ENCODE assay signal across 1 cellular context in genomic region chr1:197902454-197903195, GRCh38.
A peak's percentile ranks its signal among the peaks of the same experiment; 100 is the strongest.
TF ChIP-seq lines count a peak whose summit lies in the region.

TSS of gene C1orf53 (plus strand) at chr1:197902630. CDS start at chr1:197902650, 20 bp downstream.

TF ChIP-seq in HEK293, 187 proteins besides CTCF, POLR2A, EP300 and RAD21 (continued from another document and continues in another):
- TF ChIP-seq KLF9 (tag by site-specific recombination; IDR thresholded peaks at IDR 0.05; ENCODE audit: low read depth) (peak; percentile 67; the same call in 1 of the 2 replicates), ZBTB44 (tag by site-specific recombination; IDR thresholded peaks at IDR 0.05) (0 out of 2 replicates have a peak, but pooled peaks have one; percentile 43), ZSCAN23 (tag by site-specific recombination; IDR thresholded peaks at IDR 0.05) (no peak), ZNF426 (tag by site-specific recombination; IDR thresholded peaks at IDR 0.05) (no peak), ZBTB48 (tag by site-specific recombination; IDR thresholded peaks at IDR 0.05) (no peak), ZNF518A (tag by site-specific recombination; conservative IDR thresholded peaks at IDR 0.05; ENCODE audit: low read depth) (no peak), KLF16 (tag by site-specific recombination; IDR thresholded peaks at IDR 0.05) (peak; percentile 90), ZSCAN18 (tag by site-specific recombination; IDR thresholded peaks at IDR 0.05) (no peak), PRDM2 (tag by site-specific recombination; IDR thresholded peaks at IDR 0.05; ENCODE audit: borderline replicate concordance) (no peak), ZNF140 (tag by site-specific recombination; IDR thresholded peaks at IDR 0.05) (no peak), PBX3 (CRISPR knock-in tag; IDR thresholded peaks at IDR 0.05) (0 out of 2 replicates have a peak, but pooled peaks have one; percentile 94), ZNF280C (tag by site-specific recombination; IDR thresholded peaks at IDR 0.05) (no peak), IKZF3 (tag by site-specific recombination; IDR thresholded peaks at IDR 0.05) (0 out of 2 replicates have a peak, but pooled peaks have one; percentile 9), ZNF677 (tag by site-specific recombination; IDR thresholded peaks at IDR 0.05) (no peak), ZNF555 (tag by site-specific recombination; conservative IDR thresholded peaks at IDR 0.05) (no peak), ZNF2 (tag by site-specific recombination; IDR thresholded peaks at IDR 0.05) (peak; percentile 60; the same call in 1 of the 2 replicates), ZNF394 (tag by site-specific recombination; IDR thresholded peaks at IDR 0.05; ENCODE audit: borderline replicate concordance) (peak; percentile 53; the same call in 1 of the 2 replicates), ZNF214 (tag by site-specific recombination; IDR thresholded peaks at IDR 0.05; ENCODE audit: borderline replicate concordance) (no peak), ZBTB20 (tag by site-specific recombination; IDR thresholded peaks at IDR 0.05) (peak; percentile 84; the same call in 1 of the 2 replicates), ZNF692 (tag by site-specific recombination; IDR thresholded peaks at IDR 0.05) (peak; percentile 95), ZNF350 (tag by site-specific recombination; IDR thresholded peaks at IDR 0.05) (no peak), SP2 (tag by site-specific recombination; IDR thresholded peaks at IDR 0.05) (peak; percentile 33; the same call in 1 of the 2 replicates), ZBTB49 (tag by site-specific recombination; IDR thresholded peaks at IDR 0.05; ENCODE audit: low read depth) (no peak), INSM2 (tag by site-specific recombination; IDR thresholded peaks at IDR 0.05) (no peak), ZNF548 (tag by site-specific recombination; IDR thresholded peaks at IDR 0.05) (no peak), ZNF654 (tag by site-specific recombination; IDR thresholded peaks at IDR 0.05; ENCODE audit: low read depth) (no peak), ZNF121 (tag by site-specific recombination; IDR thresholded peaks at IDR 0.05) (0 out of 2 replicates have a peak, but pooled peaks have one; percentile 9), GLIS1 (tag by site-specific recombination; IDR thresholded peaks at IDR 0.05) (peak; percentile 92)
